ENCODE assay signal across 18 cellular contexts in genomic region chr17:79790805-79791353, GRCh38. TPM values are rescaled to one million over a fixed set of nuclear protein-coding genes. Genes with fewer than 3 reads are reported as not detected.
DNase-seq lines count a peak whose midpoint lies in the region; ATAC-seq and TF ChIP-seq lines count a peak whose summit lies in the region.
"Had no signal": no experiment of that assay in that cellular context is flagged by ENCODE, and none has a peak within 500 bp of the region (broad histone marks: within the 10 kb centered on the region; RNA-seq: fewer than 3 reads in every experiment).

No MANE protein-coding gene starts in this region.

- H2BK15ac ChIP-seq in mesenchymal stem cell (ENCODE audit: low read depth, poor library complexity, severe bottlenecking) = no peak overlapping the region

- H3K79me1 ChIP-seq in mesenchymal stem cell (replicated peaks; ENCODE audit: low read length, poor library complexity, severe bottlenecking) = peaks cover 11% of the 10 kb centered on the region

- no peak overlapping the region for H4K8ac ChIP-seq in mesenchymal stem cell (ENCODE audit: low read length)

- peak overlapping the region in 1 of 2 experiments; percentile 51 for H2BK12ac ChIP-seq in mesenchymal stem cell (ENCODE audit: low read length in 2 of 2)

- peak overlapping the region in 1 of 2 experiments; percentile 26 for H3K14ac ChIP-seq in mesenchymal stem cell (ENCODE audit: low read length in 2 of 2)

- H3K23ac ChIP-seq in mesenchymal stem cell (ENCODE audit: low read length in 2 of 2) = peak overlapping the region in 1 of 2 experiments; percentile 14

- WGBS in mesenchymal stem cell = 13% methylated on average over 36 of the region's 38 CpGs
- WGBS in thymus = 14% methylated on average over 38 of the region's 38 CpGs

- H3K4me3 Mint-ChIP-seq in natural killer cell (peak overlapping the region; percentile 37), WTC11 (no peak overlapping the region)
- H3K4me3 Mint-ChIP-seq in natural killer cell treated with Interleukin-12 subunit alpha and Interleukin-12 subunit beta and Interleukin-15 and Interleukin-18, amount 100 ng/mL, for 72 hours = no peak overlapping the region

- DNase-seq in natural killer cell = no peak
- DNase-seq in natural killer cell treated with Interleukin-12 subunit alpha and Interleukin-12 subunit beta and Interleukin-15 and Interleukin-18, amount 100 ng/mL, for 72 hours (ENCODE audit: low spot score) = no peak
- no peak for DNase-seq in WTC11 (ENCODE audit: low spot score)
- DNase-seq in mesenchymal stem cell = no peak
- no peak for DNase-seq in ecto neural progenitor cell (ENCODE audit: low spot score)
- no peak for DNase-seq in activated gamma-delta T cell treated with Interleukin-2 at 50 U/mL for 16 hours
- DNase-seq: activated CD4-positive, alpha-beta T cell treated with anti-CD3 and anti-CD28 coated beads for 4 hours; Calu3; dermis blood vessel endothelial cell; foreskin keratinocyte; left colon; NCI-H2171; SJCRH30; stimulated activated CD4-positive, alpha-beta T cell treated with anti-CD3 and anti-CD28 coated beads, Interleukin-4, amount 100 ng/mL, for 4 hours; T1000 had no signal

- no peak overlapping the region for H3K4me3 ChIP-seq in mesenchymal stem cell (ENCODE audit: insufficient read depth in 1 of 2, low read depth in 1 of 2, low read length in 2 of 2)
- peak overlapping the region; percentile 2 for H3K4me3 ChIP-seq in thymus (ENCODE audit: low read length)
- H3K4me3 ChIP-seq: SJCRH30 had no signal

- CTCF ChIA-PET in WTC11 (lab: Charles Lee) = interaction anchor here (0.6 to 3.4 kb wide), 12 partner anchors 12 to 203 kb away, joined by 3 to 165 read pairs (median 10); partner anchors contain the start of genes CBX2 and CBX4

- TF ChIP-seq CTCF in natural killer cell (IDR thresholded peaks at IDR 0.05) (no peak), WTC11 (IDR thresholded peaks at IDR 0.05) (no peak)

- H3K4me1 Mint-ChIP-seq in natural killer cell = peaks cover under 1 to 2% of the 10 kb centered on the region in 2 donors
- peaks cover under 1 to 7% of the 10 kb centered on the region in 2 donors for H3K4me1 Mint-ChIP-seq in natural killer cell treated with Interleukin-12 subunit alpha and Interleukin-12 subunit beta and Interleukin-15 and Interleukin-18, amount 100 ng/mL, for 72 hours (ENCODE audit: low read depth in 2 of 2)
- peaks cover 50% of the 10 kb centered on the region for H3K4me1 Mint-ChIP-seq in WTC11

- peak in 1 of 3 donors; percentile 56 for ATAC-seq in natural killer cell
- no peak for ATAC-seq in natural killer cell treated with Interleukin-12 subunit alpha and Interleukin-12 subunit beta and Interleukin-15 and Interleukin-18, amount 100 ng/mL, for 72 hours
- ATAC-seq in WTC11 = no peak
- ATAC-seq in GM18868 (IDR thresholded peaks at IDR 0.05; ENCODE audit: unreplicated experiment) = no peak
- ATAC-seq: foreskin keratinocyte had no signal

- peak overlapping the region in 1 of 2 experiments; percentile 28 for H3K18ac ChIP-seq in mesenchymal stem cell (ENCODE audit: low read depth in 1 of 2, low read length in 2 of 2)

- H4K91ac ChIP-seq in mesenchymal stem cell (ENCODE audit: low read length) = no peak overlapping the region

- POLR2A ChIA-PET in WTC11 (lab: Charles Lee) = no interaction called here

- H3K27me3 ChIP-seq in mesenchymal stem cell (ENCODE audit: control insufficient read depth in 1 of 2, insufficient read depth in 1 of 2, low read length in 2 of 2) (peaks cover 61 to 71% of the 10 kb centered on the region in 2 experiments), thymus (ENCODE audit: control insufficient read depth, insufficient read depth) (peaks cover 77% of the 10 kb centered on the region)
- H3K27me3 ChIP-seq: SJCRH30 had no signal

- H3K4me1 ChIP-seq in mesenchymal stem cell (ENCODE audit: control insufficient read depth, insufficient read depth, low read depth, low read length) (peaks cover 37% of the 10 kb centered on the region), thymus (ENCODE audit: control insufficient read depth, insufficient read depth, low read length) (peaks cover 5% of the 10 kb centered on the region)
- H3K4me1 ChIP-seq: foreskin keratinocyte had no signal

- peak overlapping the region; percentile 55 for H2BK120ac ChIP-seq in mesenchymal stem cell (ENCODE audit: low read depth, low read length)

- no peak overlapping the region for H3K4ac ChIP-seq in mesenchymal stem cell (ENCODE audit: low read depth in 1 of 2, low read length in 2 of 2)

- H3K9me3 Mint-ChIP-seq in natural killer cell = no peaks in the 10 kb centered on the region
- H3K9me3 Mint-ChIP-seq in natural killer cell treated with Interleukin-12 subunit alpha and Interleukin-12 subunit beta and Interleukin-15 and Interleukin-18, amount 100 ng/mL, for 72 hours = no peaks in the 10 kb centered on the region
- H3K9me3 Mint-ChIP-seq in WTC11 = no peaks in the 10 kb centered on the region

- no peaks in the 10 kb centered on the region for H3K36me3 Mint-ChIP-seq in natural killer cell
- no peaks in the 10 kb centered on the region for H3K36me3 Mint-ChIP-seq in natural killer cell treated with Interleukin-12 subunit alpha and Interleukin-12 subunit beta and Interleukin-15 and Interleukin-18, amount 100 ng/mL, for 72 hours
- H3K36me3 Mint-ChIP-seq in WTC11 = no peaks in the 10 kb centered on the region

- no peak overlapping the region for H2AK5ac ChIP-seq in mesenchymal stem cell (ENCODE audit: low read length, severe bottlenecking)

- H2AFZ ChIP-seq in mesenchymal stem cell (ENCODE audit: low read depth, low read length) = no peak overlapping the region

- H3K36me3 ChIP-seq in mesenchymal stem cell (ENCODE audit: control insufficient read depth in 1 of 2, insufficient read depth in 2 of 2, low read depth in 1 of 2, low read length in 2 of 2) (peaks cover 0 to 18% of the 10 kb centered on the region in 2 experiments), thymus (ENCODE audit: control insufficient read depth, insufficient read depth) (peaks cover 15% of the 10 kb centered on the region)

- peaks cover 32 to 45% of the 10 kb centered on the region in 2 donors for H3K27me3 Mint-ChIP-seq in natural killer cell (ENCODE audit: low read depth in 2 of 2)
- H3K27me3 Mint-ChIP-seq in natural killer cell treated with Interleukin-12 subunit alpha and Interleukin-12 subunit beta and Interleukin-15 and Interleukin-18, amount 100 ng/mL, for 72 hours = peaks cover 33 to 37% of the 10 kb centered on the region in 2 donors
- peaks cover 94% of the 10 kb centered on the region for H3K27me3 Mint-ChIP-seq in WTC11 (ENCODE audit: low read depth)

- H3K9me3 ChIP-seq in mesenchymal stem cell (ENCODE audit: control insufficient read depth, low read length) (no peaks in the 10 kb centered on the region), thymus (ENCODE audit: control insufficient read depth) (no peaks in the 10 kb centered on the region)
- H3K9me3 ChIP-seq: SJCRH30 had no signal

- H3K4me2 ChIP-seq in mesenchymal stem cell (ENCODE audit: low read length, poor library complexity, severe bottlenecking) = no peak overlapping the region

- intact Hi-C loops in natural killer cell (cut with micrococcal nuclease) = no loop called here

- H2BK5ac ChIP-seq in mesenchymal stem cell (ENCODE audit: low read depth, low read length, poor library complexity, severe bottlenecking) = no peak overlapping the region

- no peak overlapping the region for H3K9ac ChIP-seq in mesenchymal stem cell (ENCODE audit: low read length)

- no peak overlapping the region for H3K27ac Mint-ChIP-seq in natural killer cell
- H3K27ac Mint-ChIP-seq in natural killer cell treated with Interleukin-12 subunit alpha and Interleukin-12 subunit beta and Interleukin-15 and Interleukin-18, amount 100 ng/mL, for 72 hours = no peak overlapping the region
- no peak overlapping the region for H3K27ac Mint-ChIP-seq in WTC11

- H3K27ac ChIP-seq in mesenchymal stem cell (ENCODE audit: low read length, poor library complexity, severe bottlenecking) = no peak overlapping the region
- no peak overlapping the region for H3K27ac ChIP-seq in thymus (ENCODE audit: low read depth)
- H3K27ac ChIP-seq: epithelial cell of prostate, foreskin keratinocyte, SJCRH30 had no signal

TF ChIP-seq in WTC11, 78 proteins besides CTCF, POLR2A, EP300 and RAD21:
- TF ChIP-seq SMAD3 (CRISPR knock-in tag; IDR thresholded peaks at IDR 0.05; ENCODE audit: borderline replicate concordance) (no peak), ESRRA (CRISPR knock-in tag; IDR thresholded peaks at IDR 0.05; ENCODE audit: borderline replicate concordance) (no peak), CREM (CRISPR knock-in tag; IDR thresholded peaks at IDR 0.05) (no peak), HMGXB4 (CRISPR knock-in tag; IDR thresholded peaks at IDR 0.05) (0 out of 2 replicates have a peak, but pooled peaks have one; percentile 22)

RNA-seq across cellular contexts. Expression of gene CBX8, which starts 6.0 kb away (rescaled TPM):
- total RNA-seq in natural killer cell (1 to 10 TPM; 4.0 to 6.4 (median 5.8) TPM), WTC11 (2021) (1.8 to 2.1 TPM (median 2.0 TPM) in 3 replicates)
- 10 to 100 TPM in 1 of 2 donors, 1 to 10 TPM in 1; 9.8 to 46.4 TPM for total RNA-seq in natural killer cell treated with Interleukin-12 subunit alpha and Interleukin-12 subunit beta and Interleukin-15 and Interleukin-18, amount 100 ng/mL, for 72 hours
- 2.9 TPM for polyA plus RNA-seq in mesenchymal stem cell (2013, experiment 1 of 2)
- 2.8 TPM for polyA plus RNA-seq in mesenchymal stem cell (2013, experiment 2 of 2)
- 12.8 TPM for polyA plus RNA-seq in thymus

RNA-seq across cellular contexts. Expression of gene CBX2, which starts 12.9 kb away (rescaled TPM):
- total RNA-seq in natural killer cell = 1 to 10 TPM in 1 of 3 donors, under 1 TPM in 1, not detected in 1; 0.18 to 1.3 TPM
- 1 to 10 TPM in 1 of 2 donors, under 1 TPM in 1; 0.95 to 2.1 TPM for total RNA-seq in natural killer cell treated with Interleukin-12 subunit alpha and Interleukin-12 subunit beta and Interleukin-15 and Interleukin-18, amount 100 ng/mL, for 72 hours
- 78.1 to 85.5 TPM (median 78.7 TPM) in 3 replicates for total RNA-seq in WTC11 (2021)
- 2.2 TPM for polyA plus RNA-seq in mesenchymal stem cell (2013, experiment 1 of 2)
- 1.9 TPM for polyA plus RNA-seq in mesenchymal stem cell (2013, experiment 2 of 2)
- 4.4 TPM for polyA plus RNA-seq in thymus

RNA-seq across cellular contexts. Expression of gene CBX4, which starts 48.4 kb away (rescaled TPM):
- total RNA-seq in natural killer cell (100 to 1,000 TPM; 147 to 220 (median 217) TPM), WTC11 (2021) (3.2 to 3.9 TPM (median 3.3 TPM) in 3 replicates)
- 10 to 100 TPM; 26.2 to 58.3 TPM for total RNA-seq in natural killer cell treated with Interleukin-12 subunit alpha and Interleukin-12 subunit beta and Interleukin-15 and Interleukin-18, amount 100 ng/mL, for 72 hours
- 21.6 TPM for polyA plus RNA-seq in mesenchymal stem cell (2013, experiment 1 of 2)
- polyA plus RNA-seq in mesenchymal stem cell (2013, experiment 2 of 2) = 21.8 TPM
- 32.1 TPM for polyA plus RNA-seq in thymus

Comparison
In these comparisons a context has a peak if more than half of its experiments do, and no peak if none do; other contexts are left out.
1. RNA of gene CBX2, which starts 12.9 kb away (total RNA-seq): 78.1 to 85.5 TPM in WTC11; 0.95 to 2.1 TPM in natural killer cell treated with Interleukin-12 subunit alpha and Interleukin-12 subunit beta and Interleukin-15 and Interleukin-18, amount 100 ng/mL, for 72 hours and 0.18 to 1.3 TPM in natural killer cell; every median in the first group is over 10 times any median in the second.